ENCODE assay signal across 8 cellular contexts in the genomic region with DNA sequence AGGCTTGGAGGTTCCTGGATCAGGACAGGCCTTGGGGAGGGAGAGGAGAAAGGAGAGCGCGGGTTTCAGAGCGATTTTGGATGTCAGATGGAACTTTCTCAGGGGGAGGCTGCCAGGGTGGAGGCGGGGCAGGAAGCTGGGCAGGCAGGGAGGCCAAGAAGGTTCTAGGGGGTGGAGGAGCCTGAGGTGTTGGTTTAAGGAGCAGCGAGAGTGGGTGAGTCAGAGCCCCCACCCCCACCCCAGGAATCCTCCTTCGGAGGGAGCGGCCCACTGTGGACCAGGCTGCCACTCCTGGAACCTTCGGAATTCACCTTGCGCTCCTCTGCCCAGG. TPM values are rescaled to one million over a fixed set of nuclear protein-coding genes. Genes with fewer than 3 reads are reported as not detected.
DNase-seq lines count a peak whose midpoint lies in the region; ATAC-seq and TF ChIP-seq lines count a peak whose summit lies in the region.

No MANE protein-coding gene starts in this region.

- H3K27ac Mint-ChIP-seq in activated naive CD4-positive, alpha-beta T cell treated with anti-CD3 and anti-CD28 coated beads, Interleukin-2, amount 10 ng/mL, durations not matched to agents 7 days and 5 days = peak overlapping the region; percentile 24

- H3K9ac ChIP-seq in skeletal muscle tissue (ENCODE audit: low read depth in 1 of 3, low read length in 3 of 3) = peak overlapping the region in 1 of 3 donors; percentile 40

- peaks cover 3 to 16% (median 15%) of the 10 kb centered on the region in 3 donors for H3K27me3 ChIP-seq in skeletal muscle tissue (ENCODE audit: control insufficient read depth in 3 of 3, insufficient read depth in 3 of 3, low read length in 3 of 3)

- H3K9me3 Mint-ChIP-seq in activated naive CD4-positive, alpha-beta T cell treated with anti-CD3 and anti-CD28 coated beads, Interleukin-2, amount 10 ng/mL, durations not matched to agents 7 days and 5 days = no peaks in the 10 kb centered on the region

- no peaks in the 10 kb centered on the region for H3K36me3 Mint-ChIP-seq in activated naive CD4-positive, alpha-beta T cell treated with anti-CD3 and anti-CD28 coated beads, Interleukin-2, amount 10 ng/mL, durations not matched to agents 7 days and 5 days

- POLR2A ChIA-PET in OCI-LY7 (lab: Charles Lee) = no interaction called here

- H3K4me2 ChIP-seq in OCI-LY7 (ENCODE audit: low read length) = no peak overlapping the region

- H3K27ac ChIP-seq in skeletal muscle tissue (ENCODE audit: low read depth, low read length) (peak overlapping the region; percentile 62), OCI-LY7 (ENCODE audit: low read depth, low read length, poor library complexity, severe bottlenecking) (no peak overlapping the region)

- H3K4me1 ChIP-seq in skeletal muscle tissue (ENCODE audit: control insufficient read depth in 3 of 3, insufficient read depth in 3 of 3, low read length in 3 of 3) = peaks cover 13 to 20% (median 18%) of the 10 kb centered on the region in 3 donors
- H3K4me1 ChIP-seq in OCI-LY7 (ENCODE audit: insufficient read depth, low read length, poor library complexity, severe bottlenecking) = no peaks in the 10 kb centered on the region

- CTCF ChIA-PET in activated naive CD4-positive, alpha-beta T cell treated with anti-CD3 and anti-CD28 coated beads, Interleukin-2, amount 10 ng/mL, durations not matched to agents 7 days and 5 days (lab: Charles Lee) = interaction anchor here (1.4 kb wide), 1 partner anchor 17 kb away, joined by 8 read pairs; a partner anchor contains a TSS
- CTCF ChIA-PET in OCI-LY7 (lab: Charles Lee; ENCODE audit: unreplicated experiment) = no interaction called here

- H3K9me3 ChIP-seq in skeletal muscle tissue (ENCODE audit: control insufficient read depth in 3 of 3, low read length in 3 of 3) (no peaks in the 10 kb centered on the region), OCI-LY7 (ENCODE audit: low read length) (no peaks in the 10 kb centered on the region)

- DNase-seq in activated naive CD4-positive, alpha-beta T cell treated with anti-CD3 and anti-CD28 coated beads, Interleukin-2, amount 10 ng/mL, durations not matched to agents 7 days and 5 days = peak; percentile 44
- no peak for DNase-seq in activated naive CD4-positive, alpha-beta T cell treated with Interleukin-2 at 50 U/mL for 16 hours
- DNase-seq in amniotic epithelial cell (ENCODE audit: low read depth) (peak; percentile 80), OCI-LY7 (ENCODE audit: low spot score) (no peak), KG1 (lab: John Stamatoyannopoulos, UW) (no peak)

- no peak for TF ChIP-seq CTCF in OCI-LY7 (conservative IDR thresholded peaks at IDR 0.05; ENCODE audit: low read length)

- ATAC-seq in GM21447 (IDR thresholded peaks at IDR 0.05; ENCODE audit: unreplicated experiment) = no peak

- H2AFZ ChIP-seq in OCI-LY7 (ENCODE audit: low read length) = no peak overlapping the region

- H3K4me1 Mint-ChIP-seq in activated naive CD4-positive, alpha-beta T cell treated with anti-CD3 and anti-CD28 coated beads, Interleukin-2, amount 10 ng/mL, durations not matched to agents 7 days and 5 days = peaks cover 22% of the 10 kb centered on the region

- no peaks in the 10 kb centered on the region for H3K9me2 ChIP-seq in OCI-LY7 (ENCODE audit: insufficient read depth, low read length)

- H3K4me3 ChIP-seq in iPS-11a (ENCODE audit: low read depth, low read length) = peak overlapping the region; percentile 29
- H3K4me3 ChIP-seq in skeletal muscle tissue (ENCODE audit: low read length in 3 of 3) = peak overlapping the region in 1 of 3 donors; percentile 14
- H3K4me3 ChIP-seq in OCI-LY7 (ENCODE audit: low read depth, low read length, poor library complexity, severe bottlenecking) = no peak overlapping the region

- no peaks in the 10 kb centered on the region for H3K79me2 ChIP-seq in OCI-LY7 (ENCODE audit: insufficient read depth, low read depth, low read length)

- intact Hi-C loops in OCI-LY7 (cut with micrococcal nuclease; ENCODE audit: unreplicated experiment) = no loop called here

- H3K27me3 Mint-ChIP-seq in activated naive CD4-positive, alpha-beta T cell treated with anti-CD3 and anti-CD28 coated beads, Interleukin-2, amount 10 ng/mL, durations not matched to agents 7 days and 5 days = peaks cover 56% of the 10 kb centered on the region

- H3K4me3 Mint-ChIP-seq in activated naive CD4-positive, alpha-beta T cell treated with anti-CD3 and anti-CD28 coated beads, Interleukin-2, amount 10 ng/mL, durations not matched to agents 7 days and 5 days = peak overlapping the region; percentile 65

- no TSS peak for BruUV-seq in OCI-LY7 (replicated peaks; lab: Mats Ljungman, UMichigan)

- no peaks in the 10 kb centered on the region for H4K20me1 ChIP-seq in OCI-LY7 (ENCODE audit: insufficient read depth, low read length)

- H3K36me3 ChIP-seq in skeletal muscle tissue (ENCODE audit: control insufficient read depth in 3 of 3, insufficient read depth in 3 of 3, low read length in 3 of 3) (peaks cover 0 to 15% (median 10%) of the 10 kb centered on the region in 3 donors), OCI-LY7 (ENCODE audit: insufficient read depth, low read length) (no peaks in the 10 kb centered on the region)

RNA-seq across cellular contexts. Expression of a gene that starts 15.9 kb away (rescaled TPM):
- total RNA-seq in skeletal muscle tissue = 93.9 TPM
- 282 and 296 TPM in 2 replicates for total RNA-seq in OCI-LY7 (2014; rRNA removed; shearing (Covaris generic))
- 212 and 302 TPM in 2 replicates for total RNA-seq in OCI-LY7 (2022)

RNA-seq across cellular contexts. Expression of a gene that starts 16.2 kb away (rescaled TPM):
- total RNA-seq in skeletal muscle tissue (63.2 TPM), OCI-LY7 (2022) (not detected in 2 replicates)
- not detected in 2 replicates for total RNA-seq in OCI-LY7 (2014; rRNA removed; shearing (Covaris generic))

RNA-seq across cellular contexts. Expression of a gene that starts 49.1 kb away (rescaled TPM):
- total RNA-seq in skeletal muscle tissue (450 TPM), OCI-LY7 (2022) (29.9 and 31.2 TPM in 2 replicates)
- 83.1 and 95.5 TPM in 2 replicates for total RNA-seq in OCI-LY7 (2014; rRNA removed; shearing (Covaris generic))

Comparison
In these comparisons a context has a peak if more than half of its experiments do, and no peak if none do; other contexts are left out.
1. DNase-seq: peak in activated naive CD4-positive, alpha-beta T cell treated with anti-CD3 and anti-CD28 coated beads, Interleukin-2, amount 10 ng/mL, durations not matched to agents 7 days and 5 days (single experiment) and amniotic epithelial cell (single experiment); none in activated naive CD4-positive, alpha-beta T cell treated with Interleukin-2 at 50 U/mL for 16 hours (single experiment), OCI-LY7 (single experiment) and KG1 (single experiment).
2. RNA of a gene that starts 16.2 kb away (total RNA-seq): 63.2 TPM in skeletal muscle tissue (single experiment); not detected in OCI-LY7; every median in the first group is over 10 times any median in the second.